Comparison of ENCODE assay signal across 28 cellular contexts in the genomic region with DNA sequence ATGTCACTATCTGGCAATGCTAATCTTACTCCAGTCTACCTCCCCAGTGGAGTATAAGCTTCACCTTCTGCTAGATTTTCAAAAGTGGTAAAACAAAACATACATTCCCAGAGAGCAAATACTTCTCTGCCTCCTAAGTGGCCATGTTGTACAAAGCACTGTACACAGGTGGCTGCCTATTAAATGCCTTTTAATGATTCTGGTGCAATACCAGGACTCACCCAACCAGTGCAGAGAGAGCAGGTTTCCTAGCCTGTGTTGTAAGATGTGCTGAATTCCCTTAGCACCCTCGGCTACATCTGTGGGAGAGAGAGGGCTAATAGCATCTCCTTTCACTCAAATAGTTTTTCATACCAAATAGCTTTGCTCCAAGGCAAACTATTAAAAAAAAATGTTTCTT.
"Had no signal": no experiment of that assay in that cellular context is flagged by ENCODE, and none has a peak within 500 bp of the region (broad histone marks: within the 10 kb centered on the region; RNA-seq: fewer than 3 reads in every experiment).

No MANE protein-coding gene starts in this region.

- H3K4me1 ChIP-seq: breast epithelium, esophagus squamous epithelium, heart right ventricle, left ventricle myocardium inferior, testis, transverse colon, uterus had no signal

- H3K27me3 ChIP-seq: breast epithelium, esophagus squamous epithelium, heart right ventricle, testis, transverse colon, uterus had no signal

- H3K4me1 Mint-ChIP-seq: activated B cell treated with CpG ODN at 0.5 μM for 24 hours; activated naive CD4-positive, alpha-beta T cell treated with anti-CD3 and anti-CD28 coated beads, Interleukin-2, amount 50 U/mL, for 24 hours; activated naive CD8-positive, alpha-beta T cell treated with anti-CD3 and anti-CD28 coated beads, Interleukin-2, amount 50 U/mL, for 24 hours; activated T-helper 17 cell treated with anti-CD3 and anti-CD28 coated beads, Interleukin-2, amount 50 U/mL, for 72 hours; nephron had no signal

- H3K4me3 Mint-ChIP-seq: activated B cell treated with CpG ODN at 0.5 μM for 24 hours; activated CD8-positive, alpha-beta T cell treated with anti-CD3 and anti-CD28 coated beads for 36 hours; activated naive CD4-positive, alpha-beta T cell treated with anti-CD3 and anti-CD28 coated beads, Interleukin-2, amount 50 U/mL, for 24 hours; activated naive CD8-positive, alpha-beta T cell treated with anti-CD3 and anti-CD28 coated beads, Interleukin-2, amount 50 U/mL, for 24 hours; activated T-cell treated with anti-CD3 and anti-CD28 coated beads, Interleukin-2, amount 50 U/mL, for 4 hours; activated T-helper 17 cell treated with anti-CD3 and anti-CD28 coated beads, Interleukin-2, amount 50 U/mL, for 72 hours; dendritic cell treated with granulocyte-macrophage colony-stimulating factor and Interleukin-4, amounts not matched to agents 40 ng/mL and 50 ng/mL, for 4 days; nephron had no signal

- H3K9me3 ChIP-seq: breast epithelium, esophagus squamous epithelium, heart right ventricle, left ventricle myocardium inferior, mucosa of descending colon, testis, transverse colon, uterus had no signal

- H3K9me3 Mint-ChIP-seq: activated CD8-positive, alpha-beta T cell treated with anti-CD3 and anti-CD28 coated beads for 36 hours; activated naive CD4-positive, alpha-beta T cell treated with anti-CD3 and anti-CD28 coated beads, Interleukin-2, amount 50 U/mL, for 24 hours; activated naive CD8-positive, alpha-beta T cell treated with anti-CD3 and anti-CD28 coated beads, Interleukin-2, amount 50 U/mL, for 24 hours; activated T-cell treated with anti-CD3 and anti-CD28 coated beads, Interleukin-2, amount 50 U/mL, for 4 hours; dendritic cell treated with granulocyte-macrophage colony-stimulating factor and Interleukin-4, amounts not matched to agents 40 ng/mL and 50 ng/mL, for 4 days; nephron had no signal

- H3K4me3 ChIP-seq: breast epithelium, esophagus squamous epithelium, heart right ventricle, left ventricle myocardium inferior, lung, mucosa of descending colon, skin epidermis, testis, transverse colon, uterus had no signal

- H3K36me3 ChIP-seq: breast epithelium, esophagus squamous epithelium, heart right ventricle, left ventricle myocardium inferior, transverse colon, uterus had no signal

- ATAC-seq: activated CD8-positive, alpha-beta T cell treated with anti-CD3 and anti-CD28 coated beads for 36 hours; activated naive CD8-positive, alpha-beta T cell treated with anti-CD3 and anti-CD28 coated beads, Interleukin-2, amount 50 U/mL, for 24 hours; activated T-cell treated with anti-CD3 and anti-CD28 coated beads, Interleukin-2, amount 50 U/mL, for 4 hours; activated T-helper 17 cell treated with anti-CD3 and anti-CD28 coated beads, Interleukin-2, amount 50 U/mL, for 72 hours; heart right ventricle; stimulated activated naive CD8-positive, alpha-beta T cell treated with anti-CD3 and anti-CD28 coated beads, Interleukin-15, Interleukin-2, amounts not matched to agents 100 U/mL and 50 U/mL, for 24 hours had no signal

- DNase-seq: activated B cell treated with CpG ODN at 0.5 μM for 24 hours; activated CD4-positive, alpha-beta T cell treated with anti-CD3 and anti-CD28 coated beads, Interleukin-2, amount 50 U/mL, for 1 hour; activated CD8-positive, alpha-beta T cell treated with anti-CD3 and anti-CD28 coated beads for 36 hours; activated gamma-delta T cell treated with Interleukin-2 at 50 U/mL for 16 hours; activated naive CD8-positive, alpha-beta T cell treated with anti-CD3 and anti-CD28 coated beads, Interleukin-2, amount 50 U/mL, for 24 hours; activated T-cell treated with anti-CD3 and anti-CD28 coated beads, Interleukin-2, amount 50 U/mL, for 4 hours; central memory CD4-positive, alpha-beta T cell; esophagus squamous epithelium; foreskin melanocyte; heart right ventricle; kidney glomerular epithelial cell; left ventricle myocardium inferior; mucosa of descending colon; retina; stimulated activated CD4-positive, alpha-beta T cell treated with anti-CD3 and anti-CD28 coated beads, Interleukin-12 subunit alpha, Interleukin-12 subunit beta, amount 100 ng/mL, for 4 hours; stimulated activated CD4-positive, alpha-beta T cell treated with anti-CD3 and anti-CD28 coated beads, Interleukin-4, amount 100 ng/mL, for 1 hour; stimulated activated naive CD8-positive, alpha-beta T cell treated with anti-CD3 and anti-CD28 coated beads, Interleukin-15, Interleukin-2, amounts not matched to agents 100 U/mL and 50 U/mL, for 24 hours; testis; transverse colon; uterus had no signal

- H3K36me3 Mint-ChIP-seq: activated naive CD4-positive, alpha-beta T cell treated with anti-CD3 and anti-CD28 coated beads, Interleukin-2, amount 50 U/mL, for 24 hours had no signal

- H3K27ac ChIP-seq: breast epithelium, epithelial cell of prostate, esophagus squamous epithelium, heart right ventricle, left ventricle myocardium inferior, skin epidermis, testis, transverse colon, uterus had no signal

- H3K27ac Mint-ChIP-seq: activated B cell treated with CpG ODN at 0.5 μM for 24 hours; activated CD8-positive, alpha-beta T cell treated with anti-CD3 and anti-CD28 coated beads for 36 hours; activated naive CD4-positive, alpha-beta T cell treated with anti-CD3 and anti-CD28 coated beads, Interleukin-2, amount 50 U/mL, for 24 hours; activated naive CD8-positive, alpha-beta T cell treated with anti-CD3 and anti-CD28 coated beads, Interleukin-2, amount 50 U/mL, for 24 hours; activated T-helper 17 cell treated with anti-CD3 and anti-CD28 coated beads, Interleukin-2, amount 50 U/mL, for 72 hours; dendritic cell treated with granulocyte-macrophage colony-stimulating factor and Interleukin-4, amounts not matched to agents 40 ng/mL and 50 ng/mL, for 4 days had no signal

- H3K27me3 Mint-ChIP-seq: activated B cell treated with CpG ODN at 0.5 μM for 24 hours; activated CD8-positive, alpha-beta T cell treated with anti-CD3 and anti-CD28 coated beads for 36 hours; activated naive CD8-positive, alpha-beta T cell treated with anti-CD3 and anti-CD28 coated beads, Interleukin-2, amount 50 U/mL, for 24 hours; dendritic cell treated with granulocyte-macrophage colony-stimulating factor and Interleukin-4, amounts not matched to agents 40 ng/mL and 50 ng/mL, for 4 days had no signal
